Comparison of ENCODE assay signal across 9 cellular contexts in the genomic region with DNA sequence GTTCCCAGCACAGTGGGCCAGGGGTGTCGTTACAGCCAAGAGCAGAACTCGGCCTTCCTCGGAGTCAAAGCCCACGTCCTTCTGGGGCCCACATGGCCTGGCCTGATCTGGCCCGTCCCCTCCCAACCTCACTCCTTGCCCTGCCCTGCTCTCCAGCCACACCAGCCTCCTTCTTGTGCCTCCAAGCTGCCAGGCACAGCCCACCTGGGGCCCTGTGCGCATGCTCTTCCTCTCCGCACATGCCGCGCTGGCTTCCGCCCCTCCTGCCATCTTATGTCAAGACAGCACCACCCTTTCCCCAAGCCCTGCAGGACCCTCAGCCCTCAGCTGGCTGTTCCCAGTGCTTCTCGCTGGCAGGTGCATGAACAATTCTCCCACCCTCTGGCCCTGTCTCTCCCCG. TPM values are rescaled to one million over a fixed set of nuclear protein-coding genes. Genes with fewer than 3 reads are reported as not detected.
"Had no signal": no experiment of that assay in that cellular context is flagged by ENCODE, and none has a peak within 500 bp of the region (broad histone marks: within the 10 kb centered on the region; RNA-seq: fewer than 3 reads in every experiment).

No MANE protein-coding gene starts in this region.

- DNase-seq: GM23248, GOT3, H7, HFFc6 had no signal

- H3K27ac ChIP-seq: GM23248, HL-60 had no signal

- H3K27me3 Mint-ChIP-seq: IgD-negative memory B cell had no signal

- H3K27ac Mint-ChIP-seq: HFFc6, IgD-negative memory B cell had no signal

- H3K9me3 Mint-ChIP-seq: HFFc6, IgD-negative memory B cell had no signal

- H3K4me3 Mint-ChIP-seq: HFFc6, IgD-negative memory B cell had no signal

RNA-seq across cellular contexts. Expression of a gene that starts 31.2 kb away (rescaled TPM):
- total RNA-seq: H4 had no signal

RNA-seq across cellular contexts. Expression of a gene that starts 52.3 kb away (rescaled TPM):
- total RNA-seq: H4, H7 had no signal

RNA-seq across cellular contexts. Expression of a gene that starts 53.9 kb away (rescaled TPM):
- total RNA-seq: GM23248, H4, H7, HepG2, HFFc6, HT1080 had no signal
